ENCODE assay signal across 8 cellular contexts in the genomic region with DNA sequence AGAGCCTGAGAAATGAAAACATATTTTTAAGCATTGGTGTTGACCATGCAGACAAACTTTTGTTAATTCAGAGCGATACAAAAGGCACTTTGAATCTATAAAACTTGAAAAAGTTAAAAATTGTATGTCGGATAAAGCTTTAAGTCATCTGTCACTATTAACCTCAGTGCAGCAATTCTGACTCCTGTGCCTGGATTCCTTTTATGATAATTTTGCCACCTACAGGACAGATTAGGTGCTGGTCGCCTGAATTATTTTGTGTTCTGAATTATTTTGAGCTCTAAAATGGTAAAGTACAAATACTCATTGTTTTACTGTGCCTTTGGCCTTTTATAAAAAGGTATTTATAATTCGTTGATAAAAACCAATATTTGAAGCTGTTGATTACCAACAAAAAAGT. TPM values are rescaled to one million over a fixed set of nuclear protein-coding genes. Genes with fewer than 3 reads are reported as not detected.
A peak's percentile ranks its signal among the peaks of the same experiment; 100 is the strongest.
DNase-seq lines count a peak whose midpoint lies in the region; ATAC-seq and TF ChIP-seq lines count a peak whose summit lies in the region.

No MANE protein-coding gene starts in this region.

- H3K4me3 ChIP-seq in RWPE2 (ENCODE audit: severe bottlenecking): no peak overlapping the region
- H3K4me3 ChIP-seq in kidney epithelial cell (ENCODE audit: low read depth, low read length): no peak overlapping the region

- H3K27ac Mint-ChIP-seq in Calu3 (ENCODE audit: unreplicated experiment): no peak overlapping the region

- H3K27ac ChIP-seq in RWPE2 (ENCODE audit: poor library complexity, severe bottlenecking): no peak overlapping the region

- H3K4me3 Mint-ChIP-seq in Calu3 (ENCODE audit: low read depth, unreplicated experiment): no peak overlapping the region

- H3K36me3 ChIP-seq in RWPE2 (ENCODE audit: low read depth): no peaks in the 10 kb centered on the region
- no peaks in the 10 kb centered on the region for H3K36me3 ChIP-seq in kidney epithelial cell (ENCODE audit: control insufficient read depth, insufficient read depth, low read length)

- H3K36me3 Mint-ChIP-seq in Calu3 (ENCODE audit: insufficient read depth, unreplicated experiment): no peaks in the 10 kb centered on the region

- ATAC-seq in GM21529 (IDR thresholded peaks at IDR 0.05; ENCODE audit: unreplicated experiment): peak; percentile 52
- peak; percentile 53; the same call in 2 of the 3 replicates for ATAC-seq in RWPE2 (ENCODE audit: low read depth)
- ATAC-seq in GM21576 (IDR thresholded peaks at IDR 0.05; ENCODE audit: unreplicated experiment): no peak
- ATAC-seq in HG03439 (IDR thresholded peaks at IDR 0.05; ENCODE audit: unreplicated experiment): no peak

- no TSS peak for BruUV-seq in Calu3 (replicated peaks; lab: Mats Ljungman, UMichigan)

- H3K27me3 ChIP-seq in RWPE2 (ENCODE audit: insufficient read depth, poor library complexity, severe bottlenecking): no peaks in the 10 kb centered on the region
- no peaks in the 10 kb centered on the region for H3K27me3 ChIP-seq in kidney epithelial cell (ENCODE audit: control insufficient read depth, insufficient read depth, low read length)

- peak; percentile 59 for TF ChIP-seq CTCF in Calu3 (IDR thresholded peaks at IDR 0.05; ENCODE audit: unreplicated experiment)
- peak; percentile 54 for TF ChIP-seq CTCF in RWPE2 (IDR thresholded peaks at IDR 0.05; ENCODE audit: poor library complexity, severe bottlenecking)
- TF ChIP-seq CTCF in kidney epithelial cell (IDR thresholded peaks at IDR 0.05; ENCODE audit: insufficient read depth, low read length, poor library complexity, severe bottlenecking): peak; percentile 44

- CTCF ChIA-PET in Calu3 (lab: Charles Lee): interaction anchor here (1.0 to 1.1 kb wide), 4 partner anchors 12 to 129 kb away, joined by 4 to 6 read pairs (median 4); a partner anchor contains a TSS

- no peak for DNase-seq in Calu3
- DNase-seq in RWPE2 (ENCODE audit: low spot score): no peak
- no peak for DNase-seq in kidney epithelial cell (ENCODE audit: low read depth)
- DNase-seq in NCI-H2029 treated with DMSO at 0.1 percent for 48 hours (lab: John Stamatoyannopoulos, UW): no peak
- DNase-seq in NCI-H2081 treated with DMSO at 0.1 percent for 48 hours (lab: John Stamatoyannopoulos, UW): no peak

- H3K9me3 ChIP-seq in RWPE2 (ENCODE audit: severe bottlenecking): no peaks in the 10 kb centered on the region

- H3K27me3 Mint-ChIP-seq in Calu3 (ENCODE audit: unreplicated experiment): no peaks in the 10 kb centered on the region

- no peaks in the 10 kb centered on the region for H3K4me1 ChIP-seq in RWPE2 (ENCODE audit: insufficient read depth, poor library complexity, severe bottlenecking)

- no peaks in the 10 kb centered on the region for H3K9me3 Mint-ChIP-seq in Calu3 (ENCODE audit: low read depth, unreplicated experiment)

- H3K4me1 Mint-ChIP-seq in Calu3 (ENCODE audit: low read depth, unreplicated experiment): no peaks in the 10 kb centered on the region

- intact Hi-C loops in Calu3 (cut with micrococcal nuclease; ENCODE audit: unreplicated experiment): loop anchor here (1.0 kb wide), 1 partner anchor 53 kb away; no protein-coding TSS in a partner anchor

RNA-seq across cellular contexts. Expression of a gene that starts 19.4 kb away (rescaled TPM):
- total RNA-seq in Calu3 (2022): 34.6 and 38.9 TPM in 2 replicates
- 18.6 and 19.4 TPM in 2 replicates for total RNA-seq in kidney epithelial cell

RNA-seq across cellular contexts. Expression of a gene that starts 53.7 kb away (rescaled TPM):
- total RNA-seq in Calu3 (2022): 0.50 and 0.98 TPM in 2 replicates
- 1.4 and 3.2 TPM in 2 replicates for total RNA-seq in kidney epithelial cell

Comparison
In these comparisons a context has a peak if more than half of its experiments do, and no peak if none do; other contexts are left out.
1. ATAC-seq: peak in GM21529 (single experiment) and RWPE2 (single experiment); none in GM21576 (single experiment) and HG03439 (single experiment).
2. Peak in every context shown above with its lines, with median percentiles within 50 percentile points of each other: CTCF ChIP-seq.